In the genomic region with DNA sequence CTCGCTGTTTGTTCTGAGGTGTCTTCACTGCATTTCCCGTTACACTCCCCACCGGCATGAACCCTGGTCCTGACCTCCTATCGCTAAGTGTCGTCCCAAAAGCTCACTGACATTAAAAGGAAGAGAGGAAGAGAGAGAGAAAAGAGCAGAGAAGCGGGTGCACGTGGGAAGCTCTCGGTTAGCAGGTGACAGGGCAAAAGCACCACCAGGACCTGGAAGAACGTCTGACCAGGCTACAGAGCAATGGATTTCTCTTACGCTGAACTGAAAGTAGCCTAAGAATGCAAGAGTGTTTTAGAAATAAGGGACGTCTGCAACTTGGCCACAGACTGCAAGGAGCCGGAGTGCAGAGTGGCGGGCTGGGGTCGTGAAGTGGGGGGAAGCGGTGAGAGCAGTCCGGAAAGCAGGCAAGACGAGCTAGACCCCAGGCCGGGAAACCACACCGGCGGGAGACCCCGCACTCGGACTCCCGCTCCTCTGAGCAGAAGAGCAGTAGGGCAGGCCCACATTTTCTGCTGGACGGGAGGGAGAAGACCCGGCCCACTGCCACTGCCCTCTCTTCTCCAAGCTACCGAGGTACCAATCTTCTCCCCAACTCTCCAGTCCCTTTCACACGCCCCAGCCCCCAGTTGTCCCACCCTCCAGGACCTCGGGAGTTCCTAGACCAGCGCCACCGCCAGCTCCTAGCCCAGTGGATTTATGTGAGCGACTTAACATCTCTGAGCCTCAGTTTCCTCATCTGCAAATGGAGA, we compare ENCODE assay signal across 8 cellular contexts. TPM values are rescaled to one million over a fixed set of nuclear protein-coding genes. Genes with fewer than 3 reads are reported as not detected.
DNase-seq lines count a peak whose midpoint lies in the region; ATAC-seq and TF ChIP-seq lines count a peak whose summit lies in the region.

No MANE protein-coding gene starts in this region.

- H3K27me3 ChIP-seq in AG04450 (ENCODE audit: control insufficient read depth, insufficient read depth, low read length) (peaks cover 4% of the 10 kb centered on the region), HUES64 (ENCODE audit: insufficient read depth, low read length) (peaks cover 24% of the 10 kb centered on the region)

- H3K9me3 ChIP-seq in AG04450 (ENCODE audit: control insufficient read depth, insufficient read depth, low read length) = no peaks in the 10 kb centered on the region
- H3K9me3 ChIP-seq in HUES64 (ENCODE audit: insufficient read depth, low read depth, low read length) = no peaks in the 10 kb centered on the region

- H3K4me1 ChIP-seq in HUES64 (ENCODE audit: insufficient read depth, low read length) = no peaks in the 10 kb centered on the region

- CTCF ChIA-PET in AG04450 (lab: Charles Lee) = interaction anchor here (0.9 to 4.0 kb wide), 4 partner anchors 25 to 369 kb away, joined by 3 to 28 read pairs (median 8); no protein-coding TSS in a partner anchor

- H3K9ac ChIP-seq in HUES64 (ENCODE audit: low read depth, low read length) = peak overlapping the region; percentile 81

- no peak for TF ChIP-seq CTCF in AG04450 (IDR thresholded peaks at IDR 0.05; ENCODE audit: low read depth, low read length)
- no peak for TF ChIP-seq CTCF in fibroblast of the aortic adventitia (IDR thresholded peaks at IDR 0.05; ENCODE audit: insufficient read depth, low read length)

- WGBS in HUES64 = 2% methylated on average over 30 of the region's 31 CpGs

- ATAC-seq in HG03280 (IDR thresholded peaks at IDR 0.05; ENCODE audit: unreplicated experiment) (no peak), HG03354 (IDR thresholded peaks at IDR 0.05; ENCODE audit: poor library complexity, severe bottlenecking, unreplicated experiment) (no peak)

- H3K27ac ChIP-seq in AG04450 (ENCODE audit: low read depth, low read length) (no peak overlapping the region), HUES64 (ENCODE audit: low read depth, low read length) (no peak overlapping the region)

- H3K4me3 ChIP-seq in AG04450 (ENCODE audit: low read depth, low read length) = peak overlapping the region; percentile 95
- peak overlapping the region; percentile 77 for H3K4me3 ChIP-seq in HUES64 (ENCODE audit: low read length)
- peak overlapping the region; percentile 96 for H3K4me3 ChIP-seq in fibroblast of the aortic adventitia (ENCODE audit: low read depth, low read length)

- intact Hi-C loops in posterior vena cava (cut with DNase I) = no loop called here

- POLR2A ChIA-PET in AG04450 (lab: Yijun Ruan, JAX) = interaction anchor here (0.6 to 1.1 kb wide), 6 partner anchors 149 to 482 kb away, joined by 3 to 4 read pairs (median 3); a partner anchor contains a TSS

- no peaks in the 10 kb centered on the region for H3K36me3 ChIP-seq in HUES64 (ENCODE audit: insufficient read depth, low read length)

- DNase-seq in AG04450 (ENCODE audit: low read depth, low spot score) (no peak), fibroblast of the aortic adventitia (ENCODE audit: low read depth) (no peak), posterior vena cava (ENCODE audit: low spot score) (peak; percentile 83), mesenteric fat pad (ENCODE audit: low spot score) (no peak)
- DNase-seq in activated CD8-positive, alpha-beta memory T cell treated with anti-CD3 and anti-CD28 coated beads for 24 hours = peak; percentile 79

RNA-seq across cellular contexts. Expression of a gene that starts 8.3 kb away (rescaled TPM):
- polyA plus RNA-seq in AG04450 (2011; rRNA removed) = 144 and 198 TPM in 2 replicates
- 82.1 and 111 TPM in 2 replicates for polyA minus RNA-seq in AG04450 (2011; rRNA and poly(A)+ RNA removed)
- 49.8 TPM for polyA plus RNA-seq in HUES64 (2013, experiment 1 of 2)
- 58.5 TPM for polyA plus RNA-seq in HUES64 (2013, experiment 2 of 2)
- 66.6 and 112 TPM in 2 replicates for total RNA-seq in fibroblast of the aortic adventitia (ENCODE audit: low replicate concordance)
- total RNA-seq in posterior vena cava = 100 to 1,000 TPM; 120 to 146 TPM
- 132 TPM for total RNA-seq in mesenteric fat pad

Comparison
In these comparisons a context has a peak if more than half of its experiments do, and no peak if none do; other contexts are left out.
1. DNase-seq: peak in activated CD8-positive, alpha-beta memory T cell treated with anti-CD3 and anti-CD28 coated beads for 24 hours (single experiment) and posterior vena cava (single experiment); none in AG04450 (single experiment), fibroblast of the aortic adventitia (single experiment) and mesenteric fat pad (single experiment).
2. Peak in every context shown above with its lines, with median percentiles within 50 percentile points of each other: H3K4me3 ChIP-seq.